ENCODE assay signal across 21 cellular contexts in genomic region chr15:81948751-81949150, GRCh38.
A peak's percentile ranks its signal among the peaks of the same experiment; 100 is the strongest.
DNase-seq lines count a peak whose midpoint lies in the region; ATAC-seq and TF ChIP-seq lines count a peak whose summit lies in the region.
"Had no signal": no experiment of that assay in that cellular context is flagged by ENCODE, and none has a peak within 500 bp of the region (broad histone marks: within the 10 kb centered on the region; RNA-seq: fewer than 3 reads in every experiment).

No MANE protein-coding gene starts in this region.

- no peak for TF ChIP-seq CTCF in OCI-LY7 (conservative IDR thresholded peaks at IDR 0.05; ENCODE audit: low read length)
- no peak for TF ChIP-seq CTCF in mammary epithelial cell (conservative IDR thresholded peaks at IDR 0.05 in 1 of 2, IDR thresholded peaks at IDR 0.05 in 1 of 2; ENCODE audit: extremely low read depth in 1 of 2, insufficient read depth in 1 of 2, low read depth in 1 of 2, low read length in 2 of 2)

- H3K9me3 ChIP-seq in Karpas-422 (ENCODE audit: low read length), result no peaks in the 10 kb centered on the region
- no peaks in the 10 kb centered on the region for H3K9me3 ChIP-seq in OCI-LY7 (ENCODE audit: low read length)
- H3K9me3 ChIP-seq in mammary epithelial cell (replicated peaks; ENCODE audit: insufficient read depth, low read length), result no peaks in the 10 kb centered on the region
- H3K9me3 ChIP-seq: adrenal gland, gastrocnemius medialis, tibial nerve had no signal

- H3K36me3 ChIP-seq in Karpas-422 (ENCODE audit: insufficient read depth, low read length) (no peaks in the 10 kb centered on the region), OCI-LY7 (ENCODE audit: insufficient read depth, low read length) (no peaks in the 10 kb centered on the region), mammary epithelial cell (ENCODE audit: insufficient read depth, low read length) (no peaks in the 10 kb centered on the region)
- H3K36me3 ChIP-seq: adrenal gland, cardiac muscle cell, gastrocnemius medialis, neural progenitor cell, tibial nerve had no signal

- 80% methylated on average over 10 of the region's 11 CpGs for WGBS in mammary epithelial cell (ENCODE audit: low coverage, missing lambda C conversion rate)

- BruUV-seq in OCI-LY7 (replicated peaks; lab: Mats Ljungman, UMichigan), result no TSS peak
- BruUV-seq in mammary epithelial cell (replicated peaks; lab: Mats Ljungman, UMichigan), result no TSS peak

- intact Hi-C loops in activated naive CD4-positive, alpha-beta T cell treated with anti-CD3 and anti-CD28 coated beads for 36 hours (cut with micrococcal nuclease), result no loop called here
- intact Hi-C loops in OCI-LY7 (cut with micrococcal nuclease; ENCODE audit: unreplicated experiment), result no loop called here
- intact Hi-C loops in mammary epithelial cell (cut with micrococcal nuclease), result loop anchor here (10.0 kb wide), 1 partner anchor 96 kb away; the partner anchor contains the start of gene MEX3B

- H3K9me3 Mint-ChIP-seq in activated naive CD4-positive, alpha-beta T cell treated with anti-CD3 and anti-CD28 coated beads for 36 hours, result no peaks in the 10 kb centered on the region
- H3K9me3 Mint-ChIP-seq in stimulated activated naive B cell treated with anti-CD40 and anti-IgM and Interleukin-4, amounts not matched to agents 10 μg/mL and 1 μg/mL and 100 μg/mL, for 72 hours, result no peaks in the 10 kb centered on the region
- H3K9me3 Mint-ChIP-seq: neural progenitor cell; stimulated activated effector memory CD8-positive, alpha-beta T cell treated with anti-CD3 and anti-CD28 coated beads, Interleukin-12 subunit alpha, Interleukin-12 subunit beta, amount 100 ng/mL, for 72 hours had no signal

- H3K27me3 ChIP-seq in Karpas-422 (ENCODE audit: low read length) (no peaks in the 10 kb centered on the region), mammary epithelial cell (ENCODE audit: insufficient read depth, low read length) (no peaks in the 10 kb centered on the region)
- H3K27me3 ChIP-seq: adrenal gland, cardiac muscle cell, gastrocnemius medialis, neural progenitor cell, tibial nerve had no signal

- no peak overlapping the region for H3K4me3 Mint-ChIP-seq in activated naive CD4-positive, alpha-beta T cell treated with anti-CD3 and anti-CD28 coated beads for 36 hours
- H3K4me3 Mint-ChIP-seq in stimulated activated naive B cell treated with anti-CD40 and anti-IgM and Interleukin-4, amounts not matched to agents 10 μg/mL and 1 μg/mL and 100 μg/mL, for 72 hours, result no peak overlapping the region
- H3K4me3 Mint-ChIP-seq: CD4-positive, CD25-positive, alpha-beta regulatory T cell; neural progenitor cell; stimulated activated effector memory CD8-positive, alpha-beta T cell treated with anti-CD3 and anti-CD28 coated beads, Interleukin-12 subunit alpha, Interleukin-12 subunit beta, amount 100 ng/mL, for 72 hours had no signal

- peaks cover 2% of the 10 kb centered on the region for H3K27me3 Mint-ChIP-seq in activated naive CD4-positive, alpha-beta T cell treated with anti-CD3 and anti-CD28 coated beads for 36 hours (ENCODE audit: low read depth)
- H3K27me3 Mint-ChIP-seq in stimulated activated naive B cell treated with anti-CD40 and anti-IgM and Interleukin-4, amounts not matched to agents 10 μg/mL and 1 μg/mL and 100 μg/mL, for 72 hours, result peaks cover 4 to 6% of the 10 kb centered on the region in 2 donors

- H3K4me1 ChIP-seq in Karpas-422 (ENCODE audit: low read length) (peaks cover 6% of the 10 kb centered on the region), OCI-LY7 (ENCODE audit: insufficient read depth, low read length, poor library complexity, severe bottlenecking) (no peaks in the 10 kb centered on the region), mammary epithelial cell (ENCODE audit: insufficient read depth, low read length) (no peaks in the 10 kb centered on the region)
- H3K4me1 ChIP-seq: adrenal gland, gastrocnemius medialis, tibial nerve had no signal

- CTCF ChIA-PET in activated naive CD4-positive, alpha-beta T cell treated with anti-CD3 and anti-CD28 coated beads for 36 hours (lab: Charles Lee), result interaction anchor here (1.2 kb wide), 1 partner anchor 10 kb away, joined by 4 read pairs; no protein-coding TSS in a partner anchor
- CTCF ChIA-PET in OCI-LY7 (lab: Charles Lee; ENCODE audit: unreplicated experiment), result interaction anchor here (0.6 kb wide), 1 partner anchor 79 kb away, joined by 3 read pairs; no protein-coding TSS in a partner anchor
- CTCF ChIA-PET in mammary epithelial cell (lab: Charles Lee; ENCODE audit: low non-redundant PET), result no interaction called here

- H3K9ac ChIP-seq in Karpas-422 (ENCODE audit: low read length), result no peak overlapping the region
- no peak overlapping the region for H3K9ac ChIP-seq in mammary epithelial cell (ENCODE audit: insufficient read depth, low read length)
- H3K9ac ChIP-seq: neural progenitor cell had no signal

- no peaks in the 10 kb centered on the region for H4K20me1 ChIP-seq in Karpas-422 (ENCODE audit: insufficient read depth, low read depth, low read length)
- no peaks in the 10 kb centered on the region for H4K20me1 ChIP-seq in OCI-LY7 (ENCODE audit: insufficient read depth, low read length)
- H4K20me1 ChIP-seq in mammary epithelial cell (ENCODE audit: insufficient read depth, low read length), result no peaks in the 10 kb centered on the region

- peak; percentile 77 to 78 for ATAC-seq in stimulated activated naive B cell treated with anti-CD40 and anti-IgM and Interleukin-4, amounts not matched to agents 10 μg/mL and 1 μg/mL and 100 μg/mL, for 72 hours (replicated peaks)
- ATAC-seq: gastrocnemius medialis; left lobe of liver; stimulated activated effector memory CD8-positive, alpha-beta T cell treated with anti-CD3 and anti-CD28 coated beads, Interleukin-12 subunit alpha, Interleukin-12 subunit beta, amount 100 ng/mL, for 72 hours had no signal

- dilution Hi-C loops in mammary epithelial cell (cut with HindIII; ENCODE audit: low sequenced_read_pairs), result no loop called here

- no peaks in the 10 kb centered on the region for H3K9me2 ChIP-seq in Karpas-422 (replicated peaks; ENCODE audit: insufficient read depth, low read length)
- H3K9me2 ChIP-seq in OCI-LY7 (ENCODE audit: insufficient read depth, low read length), result no peaks in the 10 kb centered on the region

- H3K4me1 Mint-ChIP-seq in activated naive CD4-positive, alpha-beta T cell treated with anti-CD3 and anti-CD28 coated beads for 36 hours (ENCODE audit: low read depth), result no peaks in the 10 kb centered on the region
- peaks cover 0 to 3% of the 10 kb centered on the region in 2 donors for H3K4me1 Mint-ChIP-seq in stimulated activated naive B cell treated with anti-CD40 and anti-IgM and Interleukin-4, amounts not matched to agents 10 μg/mL and 1 μg/mL and 100 μg/mL, for 72 hours
- H3K4me1 Mint-ChIP-seq: CD4-positive, CD25-positive, alpha-beta regulatory T cell; neural progenitor cell; stimulated activated effector memory CD8-positive, alpha-beta T cell treated with anti-CD3 and anti-CD28 coated beads, Interleukin-12 subunit alpha, Interleukin-12 subunit beta, amount 100 ng/mL, for 72 hours had no signal

- peak; percentile 8 for DNase-seq in activated naive CD4-positive, alpha-beta T cell treated with anti-CD3 and anti-CD28 coated beads for 36 hours
- DNase-seq in activated naive CD4-positive, alpha-beta T cell treated with anti-CD3 and anti-CD28 coated beads, Interleukin-2, amount 50 U/mL, for 16 hours, result no peak
- DNase-seq in Karpas-422, result peak; percentile 66
- peak; percentile 29 for DNase-seq in OCI-LY7 (ENCODE audit: low spot score)
- peak; percentile 12 for DNase-seq in stimulated activated naive B cell treated with anti-CD40 and anti-IgM and Interleukin-4, amounts not matched to agents 10 μg/mL and 1 μg/mL and 100 μg/mL, for 72 hours
- no peak for DNase-seq in NCI-H187 (lab: John Stamatoyannopoulos, UW)
- no peak for DNase-seq in mammary epithelial cell
- no peak for DNase-seq in EL
- DNase-seq: adrenal gland, erythroblast, gastrocnemius medialis, HCEC 1CT, NCI-H146, NCI-H774 had no signal

- no peak overlapping the region for H3K27ac Mint-ChIP-seq in activated naive CD4-positive, alpha-beta T cell treated with anti-CD3 and anti-CD28 coated beads for 36 hours
- H3K27ac Mint-ChIP-seq in stimulated activated naive B cell treated with anti-CD40 and anti-IgM and Interleukin-4, amounts not matched to agents 10 μg/mL and 1 μg/mL and 100 μg/mL, for 72 hours, result no peak overlapping the region
- H3K27ac Mint-ChIP-seq: CD4-positive, CD25-positive, alpha-beta regulatory T cell; neural progenitor cell; stimulated activated effector memory CD8-positive, alpha-beta T cell treated with anti-CD3 and anti-CD28 coated beads, Interleukin-12 subunit alpha, Interleukin-12 subunit beta, amount 100 ng/mL, for 72 hours had no signal

- H3K4me3 ChIP-seq in Karpas-422 (ENCODE audit: low read length), result no peak overlapping the region
- H3K4me3 ChIP-seq in OCI-LY7 (ENCODE audit: low read depth, low read length, poor library complexity, severe bottlenecking), result no peak overlapping the region
- no peak overlapping the region for H3K4me3 ChIP-seq in mammary epithelial cell (replicated peaks in 1 of 3; ENCODE audit: insufficient read depth in 1 of 3, low read depth in 2 of 3, low read length in 3 of 3)
- H3K4me3 ChIP-seq: adrenal gland, cardiac muscle cell, gastrocnemius medialis, neural progenitor cell, tibial nerve had no signal

- H2AFZ ChIP-seq in Karpas-422 (ENCODE audit: low read length) (no peak overlapping the region), OCI-LY7 (ENCODE audit: low read length) (no peak overlapping the region), mammary epithelial cell (ENCODE audit: low read depth, low read length) (no peak overlapping the region)
- H2AFZ ChIP-seq: neural progenitor cell had no signal

- POLR2A ChIA-PET in OCI-LY7 (lab: Charles Lee), result no interaction called here

- H3K4me2 ChIP-seq in Karpas-422 (ENCODE audit: low read depth, low read length, poor library complexity, severe bottlenecking), result no peak overlapping the region
- no peak overlapping the region for H3K4me2 ChIP-seq in OCI-LY7 (ENCODE audit: low read length)
- H3K4me2 ChIP-seq in mammary epithelial cell (ENCODE audit: insufficient read depth, low read depth, low read length), result no peak overlapping the region
- H3K4me2 ChIP-seq: neural progenitor cell had no signal

- H3K27ac ChIP-seq in Karpas-422 (ENCODE audit: low read length) (no peak overlapping the region), OCI-LY7 (ENCODE audit: low read depth, low read length, poor library complexity, severe bottlenecking) (no peak overlapping the region), mammary epithelial cell (ENCODE audit: insufficient read depth, low read depth, low read length) (no peak overlapping the region)
- H3K27ac ChIP-seq: adrenal gland, cardiac muscle cell, gastrocnemius medialis, neural progenitor cell, RWPE1, tibial nerve had no signal

- in situ Hi-C loops in mammary epithelial cell (cut with MboI; ENCODE audit: low sequenced_read_pairs in 2 of 2), result loop anchor here in 1 of 2 donors (25.0 kb wide), 1 partner anchor 536 kb away; no protein-coding TSS in a partner anchor

- H3K79me2 ChIP-seq in Karpas-422 (ENCODE audit: low read length) (no peaks in the 10 kb centered on the region), OCI-LY7 (ENCODE audit: insufficient read depth, low read depth, low read length) (no peaks in the 10 kb centered on the region), mammary epithelial cell (ENCODE audit: insufficient read depth, low read length) (no peaks in the 10 kb centered on the region)

- no peaks in the 10 kb centered on the region for H3K36me3 Mint-ChIP-seq in activated naive CD4-positive, alpha-beta T cell treated with anti-CD3 and anti-CD28 coated beads for 36 hours (ENCODE audit: low read depth)
- no peaks in the 10 kb centered on the region for H3K36me3 Mint-ChIP-seq in stimulated activated naive B cell treated with anti-CD40 and anti-IgM and Interleukin-4, amounts not matched to agents 10 μg/mL and 1 μg/mL and 100 μg/mL, for 72 hours
- H3K36me3 Mint-ChIP-seq: CD4-positive, CD25-positive, alpha-beta regulatory T cell; stimulated activated effector memory CD8-positive, alpha-beta T cell treated with anti-CD3 and anti-CD28 coated beads, Interleukin-12 subunit alpha, Interleukin-12 subunit beta, amount 100 ng/mL, for 72 hours had no signal

Comparison
In these comparisons a context has a peak if more than half of its experiments do, and no peak if none do; other contexts are left out.
1. DNase-seq: peak in activated naive CD4-positive, alpha-beta T cell treated with anti-CD3 and anti-CD28 coated beads for 36 hours (single experiment), Karpas-422 (single experiment), OCI-LY7 (single experiment) and stimulated activated naive B cell treated with anti-CD40 and anti-IgM and Interleukin-4, amounts not matched to agents 10 μg/mL and 1 μg/mL and 100 μg/mL, for 72 hours (single experiment); none in activated naive CD4-positive, alpha-beta T cell treated with anti-CD3 and anti-CD28 coated beads, Interleukin-2, amount 50 U/mL, for 16 hours (single experiment), NCI-H187 (0 of 2), mammary epithelial cell (single experiment) and EL (single experiment).